ENCODE assay signal across 11 cellular contexts in genomic region chrX:123189318-123189717, GRCh38. TPM values are rescaled to one million over a fixed set of nuclear protein-coding genes. Genes with fewer than 3 reads are reported as not detected.
"Had no signal": no experiment of that assay in that cellular context is flagged by ENCODE, and none has a peak within 500 bp of the region (broad histone marks: within the 10 kb centered on the region; RNA-seq: fewer than 3 reads in every experiment).

No MANE protein-coding gene starts in this region.

- H3K27ac ChIP-seq: HL-60 had no signal

- H3K4me3 ChIP-seq: GM23338, K562 had no signal

- DNase-seq: H9, HCEC 1CT, HFFc6, IMR-90, KG1 had no signal

- ATAC-seq: HepG2, K562 had no signal

- FAIRE-seq: H54, HepG2, K562 had no signal

- H2AFZ ChIP-seq: GM23338 had no signal

RNA-seq across cellular contexts. Expression of gene GRIA3, which starts 5.2 kb away (rescaled TPM):
- total RNA-seq: HepG2, HT1080, IMR-90, K562 had no signal
- polyA plus RNA-seq: HepG2, IMR-90 had no signal
